ENCODE assay signal across 1 cellular context in the genomic region with DNA sequence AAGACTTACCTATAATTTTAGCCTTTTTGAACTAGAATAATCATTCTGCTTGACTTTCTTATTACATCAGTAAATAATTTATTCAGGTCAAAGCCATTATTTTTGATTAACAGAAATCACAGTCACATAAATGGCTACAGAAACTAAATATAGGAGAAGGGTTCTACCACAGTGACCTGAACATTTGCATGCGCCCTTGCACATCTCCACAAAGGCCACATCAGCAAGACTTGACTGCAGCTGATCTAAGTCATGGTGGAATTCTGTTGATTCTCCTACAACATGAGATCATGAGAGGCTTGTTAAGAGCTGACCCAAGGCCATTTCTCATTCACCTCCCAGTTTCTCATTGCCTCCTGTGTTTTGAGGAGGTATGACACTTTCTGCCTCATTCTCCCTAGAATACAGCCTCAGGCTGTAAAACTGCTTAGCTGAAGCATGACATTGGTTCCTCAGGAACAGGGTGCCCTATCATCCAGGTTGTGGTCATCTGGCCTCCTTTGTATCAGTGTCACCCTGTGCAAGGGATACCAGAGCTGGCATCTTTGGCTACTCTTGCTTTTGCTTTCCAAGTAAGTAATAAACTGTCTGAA.
TF ChIP-seq lines count a peak whose summit lies in the region.

No MANE protein-coding gene starts in this region.

TF ChIP-seq in K562, 482 proteins besides CTCF, POLR2A, EP300 and RAD21 (continued from another document):
- TF ChIP-seq MLLT1 (IDR thresholded peaks at IDR 0.05) = no peak
- no peak for TF ChIP-seq REST (CRISPR knock-in tag; IDR thresholded peaks at IDR 0.05; ENCODE audit: low read depth)
- no peak for TF ChIP-seq PML (IDR thresholded peaks at IDR 0.05; ENCODE audit: low read length)
- TF ChIP-seq MBD1 (CRISPR knock-in tag; IDR thresholded peaks at IDR 0.05) = no peak
- no peak for TF ChIP-seq PCBP2 (IDR thresholded peaks at IDR 0.05; ENCODE audit: low read depth, low read length, poor library complexity, severe bottlenecking)
- TF ChIP-seq, protein P1, sequence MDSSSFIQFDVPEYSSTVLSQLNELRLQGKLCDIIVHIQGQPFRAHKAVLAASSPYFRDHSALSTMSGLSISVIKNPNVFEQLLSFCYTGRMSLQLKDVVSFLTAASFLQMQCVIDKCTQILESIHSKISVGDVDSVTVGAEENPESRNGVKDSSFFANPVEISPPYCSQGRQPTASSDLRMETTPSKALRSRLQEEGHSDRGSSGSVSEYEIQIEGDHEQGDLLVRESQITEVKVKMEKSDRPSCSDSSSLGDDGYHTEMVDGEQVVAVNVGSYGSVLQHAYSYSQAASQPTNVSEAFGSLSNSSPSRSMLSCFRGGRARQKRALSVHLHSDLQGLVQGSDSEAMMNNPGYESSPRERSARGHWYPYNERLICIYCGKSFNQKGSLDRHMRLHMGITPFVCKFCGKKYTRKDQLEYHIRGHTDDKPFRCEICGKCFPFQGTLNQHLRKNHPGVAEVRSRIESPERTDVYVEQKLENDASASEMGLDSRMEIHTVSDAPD (CRISPR knock-in tag; IDR thresholded peaks at IDR 0.05) = no peak
- TF ChIP-seq ZKSCAN1 (IDR thresholded peaks at IDR 0.05; ENCODE audit: low read depth, low read length) = no peak
- no peak for TF ChIP-seq MEIS2 (IDR thresholded peaks at IDR 0.05; ENCODE audit: partially characterized antibody)
- no peak for TF ChIP-seq MYNN (IDR thresholded peaks at IDR 0.05)
- no peak for TF ChIP-seq MYNN (CRISPR knock-in tag; IDR thresholded peaks at IDR 0.05)
- TF ChIP-seq, protein P2, sequence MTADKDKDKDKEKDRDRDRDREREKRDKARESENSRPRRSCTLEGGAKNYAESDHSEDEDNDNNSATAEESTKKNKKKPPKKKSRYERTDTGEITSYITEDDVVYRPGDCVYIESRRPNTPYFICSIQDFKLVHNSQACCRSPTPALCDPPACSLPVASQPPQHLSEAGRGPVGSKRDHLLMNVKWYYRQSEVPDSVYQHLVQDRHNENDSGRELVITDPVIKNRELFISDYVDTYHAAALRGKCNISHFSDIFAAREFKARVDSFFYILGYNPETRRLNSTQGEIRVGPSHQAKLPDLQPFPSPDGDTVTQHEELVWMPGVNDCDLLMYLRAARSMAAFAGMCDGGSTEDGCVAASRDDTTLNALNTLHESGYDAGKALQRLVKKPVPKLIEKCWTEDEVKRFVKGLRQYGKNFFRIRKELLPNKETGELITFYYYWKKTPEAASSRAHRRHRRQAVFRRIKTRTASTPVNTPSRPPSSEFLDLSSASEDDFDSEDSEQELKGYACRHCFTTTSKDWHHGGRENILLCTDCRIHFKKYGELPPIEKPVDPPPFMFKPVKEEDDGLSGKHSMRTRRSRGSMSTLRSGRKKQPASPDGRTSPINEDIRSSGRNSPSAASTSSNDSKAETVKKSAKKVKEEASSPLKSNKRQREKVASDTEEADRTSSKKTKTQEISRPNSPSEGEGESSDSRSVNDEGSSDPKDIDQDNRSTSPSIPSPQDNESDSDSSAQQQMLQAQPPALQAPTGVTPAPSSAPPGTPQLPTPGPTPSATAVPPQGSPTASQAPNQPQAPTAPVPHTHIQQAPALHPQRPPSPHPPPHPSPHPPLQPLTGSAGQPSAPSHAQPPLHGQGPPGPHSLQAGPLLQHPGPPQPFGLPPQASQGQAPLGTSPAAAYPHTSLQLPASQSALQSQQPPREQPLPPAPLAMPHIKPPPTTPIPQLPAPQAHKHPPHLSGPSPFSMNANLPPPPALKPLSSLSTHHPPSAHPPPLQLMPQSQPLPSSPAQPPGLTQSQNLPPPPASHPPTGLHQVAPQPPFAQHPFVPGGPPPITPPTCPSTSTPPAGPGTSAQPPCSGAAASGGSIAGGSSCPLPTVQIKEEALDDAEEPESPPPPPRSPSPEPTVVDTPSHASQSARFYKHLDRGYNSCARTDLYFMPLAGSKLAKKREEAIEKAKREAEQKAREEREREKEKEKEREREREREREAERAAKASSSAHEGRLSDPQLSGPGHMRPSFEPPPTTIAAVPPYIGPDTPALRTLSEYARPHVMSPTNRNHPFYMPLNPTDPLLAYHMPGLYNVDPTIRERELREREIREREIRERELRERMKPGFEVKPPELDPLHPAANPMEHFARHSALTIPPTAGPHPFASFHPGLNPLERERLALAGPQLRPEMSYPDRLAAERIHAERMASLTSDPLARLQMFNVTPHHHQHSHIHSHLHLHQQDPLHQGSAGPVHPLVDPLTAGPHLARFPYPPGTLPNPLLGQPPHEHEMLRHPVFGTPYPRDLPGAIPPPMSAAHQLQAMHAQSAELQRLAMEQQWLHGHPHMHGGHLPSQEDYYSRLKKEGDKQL (CRISPR knock-in tag; IDR thresholded peaks at IDR 0.05; ENCODE audit: borderline replicate concordance) = no peak
- no peak for TF ChIP-seq ZNF197 (CRISPR knock-in tag; IDR thresholded peaks at IDR 0.05; ENCODE audit: low read depth)
